Comparison of ENCODE assay signal across 36 cellular contexts in genomic region chr12:93937812-93938211, GRCh38.
"Had no signal": no experiment of that assay in that cellular context is flagged by ENCODE, and none has a peak within 500 bp of the region (broad histone marks: within the 10 kb centered on the region; RNA-seq: fewer than 3 reads in every experiment).

No MANE protein-coding gene starts in this region.

- H3K27me3 ChIP-seq: MG63 had no signal

- H3K36me3 ChIP-seq: MG63 had no signal

- DNase-seq: Karpas-422, Kasumi-1, MG63, MM.1S, MV-4-11, NCI-H1048, NCI-H1092, NCI-H1092 treated with DMSO at 0.1 percent for 48 hours, NCI-H1105, NCI-H1105 treated with DMSO at 0.1 percent for 48 hours, NCI-H1417, NCI-H1417 treated with DMSO at 0.1 percent for 48 hours, NCI-H1436, NCI-H1436 treated with DMSO at 0.1 percent for 48 hours, NCI-H146, NCI-H1694, NCI-H1694 treated with DMSO at 0.1 percent for 48 hours, NCI-H187, NCI-H187 treated with DMSO at 0.1 percent for 48 hours, NCI-H1930, NCI-H2029, NCI-H2029 treated with DMSO at 0.1 percent for 48 hours, NCI-H2081, NCI-H2081 treated with DMSO at 0.1 percent for 48 hours, NCI-H2107, NCI-H2171, NCI-H2171 treated with DMSO at 0.1 percent for 48 hours, NCI-H2227 treated with DMSO at 0.1 percent for 48 hours, NCI-H226, NCI-H345, NCI-H446, NCI-H446 treated with DMSO at 0.1 percent for 48 hours, NCI-H510A, NCI-H510A treated with DMSO at 0.1 percent for 48 hours, NCI-H524, NCI-H524 treated with DMSO at 0.1 percent for 48 hours had no signal

- H3K4me3 ChIP-seq: MG63 had no signal
